In genomic region chr14:106308839-106309389, GRCh38 we compare ENCODE assay signal across 1 cellular context.
TF ChIP-seq lines count a peak whose summit lies in the region.

No MANE protein-coding gene starts in this region.

TF ChIP-seq in GM12878, 131 proteins besides CTCF, POLR2A, EP300 and RAD21 (continued from another document and continues in another):
- peak; percentile 61 to 64; a peak in 3 of 4 replicates for TF ChIP-seq BHLHE40 (IDR thresholded peaks at IDR 0.05; ENCODE audit: borderline replicate concordance in 1 of 2, low read depth in 2 of 2, low read length in 1 of 2)
- no peak for TF ChIP-seq BCL11A (IDR thresholded peaks at IDR 0.05; ENCODE audit: low read depth, low read length)
- no peak for TF ChIP-seq PAX5 (IDR thresholded peaks at IDR 0.05; ENCODE audit: borderline replicate concordance, low read depth, low read length)
- TF ChIP-seq SMARCA5 (IDR thresholded peaks at IDR 0.05): peak; percentile 100
- peak; percentile 97 for TF ChIP-seq NBN (IDR thresholded peaks at IDR 0.05)
- peak; percentile 28; the same call in 1 of the 2 replicates for TF ChIP-seq MTA2 (IDR thresholded peaks at IDR 0.05; ENCODE audit: low read depth)
- TF ChIP-seq BCL3 (IDR thresholded peaks at IDR 0.05; ENCODE audit: borderline replicate concordance, insufficient read depth, low read depth, low read length, poor library complexity, severe bottlenecking): no peak
- TF ChIP-seq KAT2A (conservative IDR thresholded peaks at IDR 0.05; ENCODE audit: control insufficient read depth, low read depth, low read length): no peak
- TF ChIP-seq STAT3 (IDR thresholded peaks at IDR 0.05; ENCODE audit: low read depth, low read length): no peak
- 0 out of 2 replicates have a peak, but pooled peaks have one; percentile 40 for TF ChIP-seq TCF12 (IDR thresholded peaks at IDR 0.05; ENCODE audit: low read depth, low read length)
- 0 out of 2 replicates have a peak, but pooled peaks have one; percentile 48 for TF ChIP-seq ZBTB33 (IDR thresholded peaks at IDR 0.05)
- TF ChIP-seq TBL1XR1 (IDR thresholded peaks at IDR 0.05; ENCODE audit: low read depth, low read length): peak; percentile 80
- TF ChIP-seq ZSCAN29 (IDR thresholded peaks at IDR 0.05): 0 out of 2 replicates have a peak, but pooled peaks have one; percentile 72
- no peak for TF ChIP-seq RBBP5 (conservative IDR thresholded peaks at IDR 0.05)
- peak; percentile 91; the same call in 1 of the 2 replicates for TF ChIP-seq RCOR1 (conservative IDR thresholded peaks at IDR 0.05; ENCODE audit: low read depth, low read length)
- peak; percentile 68 for TF ChIP-seq IKZF1 (conservative IDR thresholded peaks at IDR 0.05)
- peak; percentile 55; the same call in 1 of the 2 replicates for TF ChIP-seq NR2F1 (conservative IDR thresholded peaks at IDR 0.05)
- no peak for TF ChIP-seq FOS (IDR thresholded peaks at IDR 0.05; ENCODE audit: borderline replicate concordance, extremely low read depth, insufficient read length)
- TF ChIP-seq SPI1 (IDR thresholded peaks at IDR 0.05; ENCODE audit: borderline replicate concordance, insufficient read depth, low read depth, low read length): no peak
- TF ChIP-seq ETV6 (conservative IDR thresholded peaks at IDR 0.05 in 1 of 2, IDR thresholded peaks at IDR 0.05 in 1 of 2; ENCODE audit: borderline replicate concordance in 1 of 2, low read depth in 1 of 2): no peak
- TF ChIP-seq ZNF24 (IDR thresholded peaks at IDR 0.05): peak; percentile 84
- TF ChIP-seq ATF2 (IDR thresholded peaks at IDR 0.05; ENCODE audit: low read length): no peak
- 0 out of 2 replicates have a peak, but pooled peaks have one; percentile 44 for TF ChIP-seq IRF4 (IDR thresholded peaks at IDR 0.05; ENCODE audit: low read depth, low read length)
- peak; percentile 49; the same call in 1 of the 2 replicates for TF ChIP-seq IRF3 (IDR thresholded peaks at IDR 0.05)
- TF ChIP-seq, protein P1, sequence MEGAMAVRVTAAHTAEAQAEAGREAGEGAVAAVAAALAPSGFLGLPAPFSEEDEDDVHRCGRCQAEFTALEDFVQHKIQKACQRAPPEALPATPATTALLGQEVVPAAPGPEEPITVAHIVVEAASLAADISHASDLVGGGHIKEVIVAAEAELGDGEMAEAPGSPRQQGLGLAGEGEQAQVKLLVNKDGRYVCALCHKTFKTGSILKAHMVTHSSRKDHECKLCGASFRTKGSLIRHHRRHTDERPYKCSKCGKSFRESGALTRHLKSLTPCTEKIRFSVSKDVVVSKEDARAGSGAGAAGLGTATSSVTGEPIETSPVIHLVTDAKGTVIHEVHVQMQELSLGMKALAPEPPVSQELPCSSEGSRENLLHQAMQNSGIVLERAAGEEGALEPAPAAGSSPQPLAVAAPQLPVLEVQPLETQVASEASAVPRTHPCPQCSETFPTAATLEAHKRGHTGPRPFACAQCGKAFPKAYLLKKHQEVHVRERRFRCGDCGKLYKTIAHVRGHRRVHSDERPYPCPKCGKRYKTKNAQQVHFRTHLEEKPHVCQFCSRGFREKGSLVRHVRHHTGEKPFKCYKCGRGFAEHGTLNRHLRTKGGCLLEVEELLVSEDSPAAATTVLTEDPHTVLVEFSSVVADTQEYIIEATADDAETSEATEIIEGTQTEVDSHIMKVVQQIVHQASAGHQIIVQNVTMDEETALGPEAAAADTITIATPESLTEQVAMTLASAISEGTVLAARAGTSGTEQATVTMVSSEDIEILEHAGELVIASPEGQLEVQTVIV (IDR thresholded peaks at IDR 0.05; ENCODE audit: borderline replicate concordance, partially characterized antibody): no peak
- no peak for TF ChIP-seq SREBF2 (IDR thresholded peaks at IDR 0.05; ENCODE audit: low read length)
- no peak; a peak in 1 of 4 replicates for TF ChIP-seq CEBPB (IDR thresholded peaks at IDR 0.05; ENCODE audit: borderline replicate concordance in 1 of 2, low read depth in 2 of 2, low read length in 2 of 2)
- peak; percentile 78; the same call in 1 of the 2 replicates for TF ChIP-seq GATAD2B (conservative IDR thresholded peaks at IDR 0.05; ENCODE audit: low read depth)
- TF ChIP-seq JUND (IDR thresholded peaks at IDR 0.05; ENCODE audit: low read depth, low read length): peak; percentile 58; the same call in 1 of the 2 replicates
- no peak for TF ChIP-seq BRCA1 (IDR thresholded peaks at IDR 0.05; ENCODE audit: low read depth, low read length)
- TF ChIP-seq SUZ12 (IDR thresholded peaks at IDR 0.05; ENCODE audit: unreplicated experiment): no peak
- no peak for TF ChIP-seq IRF5 (IDR thresholded peaks at IDR 0.05; ENCODE audit: borderline replicate concordance)
- TF ChIP-seq ZZZ3 (IDR thresholded peaks at IDR 0.05; ENCODE audit: control insufficient read depth, insufficient read length, low read depth): no peak
- TF ChIP-seq ZBED1 (IDR thresholded peaks at IDR 0.05; ENCODE audit: borderline replicate concordance): no peak
- TF ChIP-seq CBX3 (IDR thresholded peaks at IDR 0.05; ENCODE audit: borderline replicate concordance, low read depth): no peak
- TF ChIP-seq CBFB (IDR thresholded peaks at IDR 0.05; ENCODE audit: low read depth): no peak
- TF ChIP-seq SREBF1 (IDR thresholded peaks at IDR 0.05; ENCODE audit: low read length): peak; percentile 16; the same call in 1 of the 2 replicates
- no peak for TF ChIP-seq CUX1 (IDR thresholded peaks at IDR 0.05; ENCODE audit: insufficient replicate concordance, low read depth, low read length)
- TF ChIP-seq REST (IDR thresholded peaks at IDR 0.05; ENCODE audit: low read depth, low read length): 0 out of 2 replicates have a peak, but pooled peaks have one; percentile 4
- peak; percentile 67 for TF ChIP-seq ATF7 (IDR thresholded peaks at IDR 0.05; ENCODE audit: low read depth)
- peak; percentile 92 for TF ChIP-seq RELA (IDR thresholded peaks at IDR 0.05; ENCODE audit: borderline replicate concordance, partially characterized antibody)
- TF ChIP-seq POU2F2 (IDR thresholded peaks at IDR 0.05; ENCODE audit: borderline replicate concordance, low read depth, low read length): peak; percentile 83; the same call in 2 of the 3 replicates
